23 cellular contexts compared by ENCODE assay signal in the genomic region with DNA sequence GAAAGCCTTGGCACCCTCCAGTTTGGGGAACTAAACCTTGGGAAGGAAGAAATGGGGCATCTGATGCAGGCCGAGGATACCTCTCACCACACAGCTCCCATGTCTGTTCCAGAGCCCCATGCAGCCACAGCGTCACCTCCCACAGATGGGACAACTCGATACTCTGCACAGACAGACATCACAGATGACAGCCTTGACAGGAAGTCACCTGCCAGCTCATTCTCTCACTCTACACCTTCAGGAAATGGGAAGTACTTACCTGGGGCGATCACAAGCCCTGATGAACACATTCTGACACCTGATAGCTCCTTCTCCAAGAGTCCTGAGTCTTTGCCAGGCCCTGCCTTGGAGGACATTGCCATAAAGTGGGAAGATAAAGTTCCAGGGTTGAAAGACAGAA. TPM values are rescaled to one million over a fixed set of nuclear protein-coding genes. Genes with fewer than 3 reads are reported as not detected.
DNase-seq lines count a peak whose midpoint lies in the region; ATAC-seq lines count a peak whose summit lies in the region.
"Had no signal": no experiment of that assay in that cellular context is flagged by ENCODE, and none has a peak within 500 bp of the region (broad histone marks: within the 10 kb centered on the region; RNA-seq: fewer than 3 reads in every experiment).

No MANE protein-coding gene starts in this region.

- peak overlapping the region in 1 of 8 donors; percentile 26 for H3K4me3 Mint-ChIP-seq in CD4-positive, alpha-beta memory T cell
- no peak overlapping the region for H3K4me3 Mint-ChIP-seq in T-helper 17 cell
- no peak overlapping the region for H3K4me3 Mint-ChIP-seq in activated T-helper 2 cell treated with anti-CD3 and anti-CD28 coated beads, Interferon-gamma antibody, Interleukin-2, Interleukin-4, amounts not matched to agents 10 μg/mL and 5 μg/mL and 100 μg/mL, durations not matched to agents 14 hours and 24 hours and 36 hours (ENCODE audit: low read depth)
- H3K4me3 Mint-ChIP-seq: activated B cell treated with CpG ODN at 0.5 μM for 24 hours; activated CD4-positive, alpha-beta memory T cell treated with anti-CD3 and anti-CD28 coated beads for 36 hours; central memory CD8-positive, alpha-beta T cell had no signal

- CTCF ChIA-PET in CD4-positive, alpha-beta memory T cell (lab: Charles Lee; ENCODE audit: partially characterized antibody) = interaction anchor here (4.1 kb wide), 1 partner anchor 12 kb away, joined by 21 read pairs; no protein-coding TSS in a partner anchor

- H3K9me3 ChIP-seq in CD4-positive, alpha-beta memory T cell (ENCODE audit: control insufficient read depth in 1 of 2, low read length in 2 of 2) = no peaks in the 10 kb centered on the region
- no peaks in the 10 kb centered on the region for H3K9me3 ChIP-seq in T-helper 17 cell (ENCODE audit: control insufficient read depth, low read length, poor library complexity, severe bottlenecking)

- H3K9me3 Mint-ChIP-seq in CD4-positive, alpha-beta memory T cell = peaks cover 0 to 2% (median 0%) of the 10 kb centered on the region in 8 donors
- no peaks in the 10 kb centered on the region for H3K9me3 Mint-ChIP-seq in activated T-helper 2 cell treated with anti-CD3 and anti-CD28 coated beads, Interferon-gamma antibody, Interleukin-2, Interleukin-4, amounts not matched to agents 10 μg/mL and 5 μg/mL and 100 μg/mL, durations not matched to agents 14 hours and 24 hours and 36 hours
- H3K9me3 Mint-ChIP-seq: activated B cell treated with CpG ODN at 0.5 μM for 24 hours; activated CD4-positive, alpha-beta memory T cell treated with anti-CD3 and anti-CD28 coated beads for 36 hours; central memory CD8-positive, alpha-beta T cell had no signal

- no peak overlapping the region for H3K4me3 ChIP-seq in CD4-positive, alpha-beta memory T cell (ENCODE audit: low read length in 2 of 2)
- H3K4me3 ChIP-seq: PC-9, thoracic aorta had no signal

- DNase-seq in NCI-H2029 (lab: John Stamatoyannopoulos, UW) (peak; percentile 2), NCI-H2029 treated with DMSO at 0.1 percent for 48 hours (lab: John Stamatoyannopoulos, UW) (no peak), T-helper 17 cell (no peak), left lobe of liver (ENCODE audit: low spot score) (peak; percentile 11), T-helper 9 cell (no peak)
- no peak for DNase-seq in CD4-positive, alpha-beta memory T cell
- DNase-seq in activated T-helper 2 cell treated with anti-CD3 and anti-CD28 coated beads, Interferon-gamma antibody, Interleukin-2, Interleukin-4, amounts not matched to agents 10 μg/mL and 5 μg/mL and 100 μg/mL, durations not matched to agents 14 hours and 24 hours and 36 hours (ENCODE audit: low spot score) = no peak
- DNase-seq: activated B cell treated with CpG ODN at 0.5 μM for 24 hours; activated CD4-positive, alpha-beta memory T cell treated with anti-CD3 and anti-CD28 coated beads for 36 hours; IMR-90; islet precursor cell; left ventricle myocardium superior; NCI-H1092 treated with DMSO at 0.1 percent for 48 hours; NCI-H187 treated with DMSO at 0.1 percent for 48 hours; NCI-H524 treated with DMSO at 0.1 percent for 48 hours; nucleus accumbens; PC-9; SHP77; stimulated activated naive CD4-positive, alpha-beta T cell had no signal

- H3K4me1 Mint-ChIP-seq in CD4-positive, alpha-beta memory T cell = peaks cover 7 to 17% (median 13%) of the 10 kb centered on the region in 4 donors
- H3K4me1 Mint-ChIP-seq in T-helper 17 cell = peaks cover 20% of the 10 kb centered on the region
- peaks cover 6% of the 10 kb centered on the region for H3K4me1 Mint-ChIP-seq in activated T-helper 2 cell treated with anti-CD3 and anti-CD28 coated beads, Interferon-gamma antibody, Interleukin-2, Interleukin-4, amounts not matched to agents 10 μg/mL and 5 μg/mL and 100 μg/mL, durations not matched to agents 14 hours and 24 hours and 36 hours (ENCODE audit: low read depth)
- H3K4me1 Mint-ChIP-seq: activated B cell treated with CpG ODN at 0.5 μM for 24 hours had no signal

- no peak overlapping the region for H3K27ac ChIP-seq in CD4-positive, alpha-beta memory T cell (ENCODE audit: low read depth, low read length)
- H3K27ac ChIP-seq: 22Rv1, PC-9, thoracic aorta had no signal

- H3K4me1 ChIP-seq in CD4-positive, alpha-beta memory T cell (ENCODE audit: insufficient read depth, low read length) = peaks cover 6% of the 10 kb centered on the region

- ATAC-seq in T-helper 17 cell = no peak
- ATAC-seq in left lobe of liver = no peak
- ATAC-seq in HG03378 (IDR thresholded peaks at IDR 0.05; ENCODE audit: unreplicated experiment) = no peak
- ATAC-seq: left ventricle myocardium superior had no signal

- H3K36me3 ChIP-seq in CD4-positive, alpha-beta memory T cell (ENCODE audit: insufficient read depth, low read length) = no peaks in the 10 kb centered on the region

- no peaks in the 10 kb centered on the region for H3K27me3 ChIP-seq in CD4-positive, alpha-beta memory T cell (ENCODE audit: insufficient read depth, low read length)

- intact Hi-C loops in CD4-positive, alpha-beta memory T cell (cut with micrococcal nuclease) = no loop called here
- intact Hi-C loops in activated T-helper 2 cell treated with anti-CD3 and anti-CD28 coated beads, Interferon-gamma antibody, Interleukin-2, Interleukin-4, amounts not matched to agents 10 μg/mL and 5 μg/mL and 100 μg/mL, durations not matched to agents 14 hours and 24 hours and 36 hours (cut with micrococcal nuclease) = no loop called here

- POLR2A ChIA-PET in CD4-positive, alpha-beta memory T cell (lab: Charles Lee; ENCODE audit: partially characterized antibody) = interaction anchor here (0.7 kb wide), 1 partner anchor 14 kb away, joined by 4 read pairs; no protein-coding TSS in a partner anchor

- peak overlapping the region in 4 of 7 donors; percentile 48 to 87 (median 70) for H3K27ac Mint-ChIP-seq in CD4-positive, alpha-beta memory T cell
- H3K27ac Mint-ChIP-seq in T-helper 17 cell = peak overlapping the region; percentile 70
- H3K27ac Mint-ChIP-seq in activated T-helper 2 cell treated with anti-CD3 and anti-CD28 coated beads, Interferon-gamma antibody, Interleukin-2, Interleukin-4, amounts not matched to agents 10 μg/mL and 5 μg/mL and 100 μg/mL, durations not matched to agents 14 hours and 24 hours and 36 hours = no peak overlapping the region
- H3K27ac Mint-ChIP-seq: activated B cell treated with CpG ODN at 0.5 μM for 24 hours; activated CD4-positive, alpha-beta memory T cell treated with anti-CD3 and anti-CD28 coated beads for 36 hours had no signal

- peaks cover 0 to 16% of the 10 kb centered on the region in 2 donors for H3K36me3 Mint-ChIP-seq in CD4-positive, alpha-beta memory T cell
- peaks cover 10% of the 10 kb centered on the region for H3K36me3 Mint-ChIP-seq in T-helper 17 cell (ENCODE audit: low read depth)
- H3K36me3 Mint-ChIP-seq in activated T-helper 2 cell treated with anti-CD3 and anti-CD28 coated beads, Interferon-gamma antibody, Interleukin-2, Interleukin-4, amounts not matched to agents 10 μg/mL and 5 μg/mL and 100 μg/mL, durations not matched to agents 14 hours and 24 hours and 36 hours (ENCODE audit: low read depth) = peaks cover 6% of the 10 kb centered on the region
- H3K36me3 Mint-ChIP-seq: activated CD4-positive, alpha-beta memory T cell treated with anti-CD3 and anti-CD28 coated beads for 36 hours had no signal

- H3K27me3 Mint-ChIP-seq in CD4-positive, alpha-beta memory T cell = no peaks in the 10 kb centered on the region
- H3K27me3 Mint-ChIP-seq in T-helper 17 cell = no peaks in the 10 kb centered on the region
- no peaks in the 10 kb centered on the region for H3K27me3 Mint-ChIP-seq in activated T-helper 2 cell treated with anti-CD3 and anti-CD28 coated beads, Interferon-gamma antibody, Interleukin-2, Interleukin-4, amounts not matched to agents 10 μg/mL and 5 μg/mL and 100 μg/mL, durations not matched to agents 14 hours and 24 hours and 36 hours (ENCODE audit: low read depth)
- H3K27me3 Mint-ChIP-seq: activated CD4-positive, alpha-beta memory T cell treated with anti-CD3 and anti-CD28 coated beads for 36 hours had no signal

RNA-seq across cellular contexts. Expression of gene MAP1A, which starts 7.7 kb away (rescaled TPM):
- under 1 TPM; 0.33 to 0.35 TPM for total RNA-seq in CD4-positive, alpha-beta memory T cell
- polyA plus RNA-seq in CD4-positive, alpha-beta memory T cell = 1 to 10 TPM in 1 of 2 donors, under 1 TPM in 1; 0.10 to 1.8 TPM
- total RNA-seq in T-helper 17 cell = 10 to 100 TPM in 1 of 2 donors, 1 to 10 TPM in 1; 5.3 to 16.0 TPM
- total RNA-seq in left lobe of liver = 0.23 TPM
- 1.9 TPM in 2 replicates for total RNA-seq in activated T-helper 2 cell treated with anti-CD3 and anti-CD28 coated beads, Interferon-gamma antibody, Interleukin-2, Interleukin-4, amounts not matched to agents 10 μg/mL and 5 μg/mL and 100 μg/mL, durations not matched to agents 14 hours and 24 hours and 36 hours

RNA-seq across cellular contexts. Expression of gene TP53BP1, which starts 32.2 kb away (rescaled TPM):
- total RNA-seq in CD4-positive, alpha-beta memory T cell = 10 to 100 TPM; 40.6 to 46.3 TPM
- polyA plus RNA-seq in CD4-positive, alpha-beta memory T cell = 10 to 100 TPM in 1 of 2 donors, 1 to 10 TPM in 1; 2.7 to 10.5 TPM
- total RNA-seq in T-helper 17 cell (10 to 100 TPM; 48.0 to 51.6 TPM), left lobe of liver (5.8 TPM)
- 43.8 and 46.6 TPM in 2 replicates for total RNA-seq in activated T-helper 2 cell treated with anti-CD3 and anti-CD28 coated beads, Interferon-gamma antibody, Interleukin-2, Interleukin-4, amounts not matched to agents 10 μg/mL and 5 μg/mL and 100 μg/mL, durations not matched to agents 14 hours and 24 hours and 36 hours

Comparison
In these comparisons a context has a peak if more than half of its experiments do, and no peak if none do; other contexts are left out.
1. DNase-seq: peak in NCI-H2029 (single experiment) and left lobe of liver (single experiment); none in NCI-H2029 treated with DMSO at 0.1 percent for 48 hours (single experiment), CD4-positive, alpha-beta memory T cell (0 of 5), T-helper 17 cell (0 of 3), activated T-helper 2 cell treated with anti-CD3 and anti-CD28 coated beads, Interferon-gamma antibody, Interleukin-2, Interleukin-4, amounts not matched to agents 10 μg/mL and 5 μg/mL and 100 μg/mL, durations not matched to agents 14 hours and 24 hours and 36 hours (single experiment) and T-helper 9 cell (single experiment).